12 cellular contexts compared by ENCODE assay signal in the genomic region with DNA sequence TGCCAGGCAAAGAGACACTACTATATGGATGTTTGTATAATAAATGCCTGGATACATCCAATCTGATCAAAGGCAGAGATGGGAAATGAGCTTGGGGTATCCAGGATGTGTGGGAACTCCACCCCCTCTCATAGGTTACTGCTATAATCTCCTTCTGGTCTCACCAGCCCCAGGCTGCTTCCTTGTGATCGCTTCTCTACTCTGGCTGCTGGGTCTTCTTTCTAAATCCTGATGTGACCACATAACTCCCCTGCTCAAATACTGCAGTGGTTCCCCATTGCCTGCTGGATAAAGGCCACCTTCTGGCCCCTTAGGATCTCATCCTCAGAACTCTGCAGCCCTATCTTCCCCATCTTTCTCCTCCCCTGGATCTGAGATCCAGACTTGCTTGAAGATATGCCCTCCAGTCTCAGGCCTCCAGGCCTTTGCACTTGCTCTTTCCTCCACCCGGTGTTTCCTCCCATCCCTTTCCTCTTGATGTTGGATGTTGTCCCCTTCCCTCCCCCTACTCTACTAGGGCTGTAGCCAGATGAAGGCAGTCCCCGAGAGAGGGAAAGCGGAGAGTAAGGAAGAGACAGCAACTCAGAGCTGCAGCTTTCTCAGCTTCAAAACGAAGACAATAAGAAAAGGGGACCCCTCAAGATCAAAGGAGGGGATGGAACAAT. TPM values are rescaled to one million over a fixed set of nuclear protein-coding genes. Genes with fewer than 3 reads are reported as not detected.
DNase-seq lines count a peak whose midpoint lies in the region; ATAC-seq, FAIRE-seq and TF ChIP-seq lines count a peak whose summit lies in the region.
"Had no signal": no experiment of that assay in that cellular context is flagged by ENCODE, and none has a peak within 500 bp of the region (broad histone marks: within the 10 kb centered on the region; RNA-seq: fewer than 3 reads in every experiment).

No MANE protein-coding gene starts in this region.

- H3K27me3 Mint-ChIP-seq in T-cell = peaks cover 50 to 67% of the 10 kb centered on the region in 2 donors

- H2AFZ ChIP-seq in HepG2 (ENCODE audit: low read length) = no peak overlapping the region

- no peak overlapping the region for H3K4me2 ChIP-seq in HepG2 (ENCODE audit: low read depth, low read length)

- CTCF ChIA-PET in HepG2 (lab: Yijun Ruan, JAX; ENCODE audit: low intra/inter-chr PET ratio, low total read pairs) = no interaction called here
- CTCF ChIA-PET in T-cell (lab: Charles Lee) = interaction anchor here in 1 of 2 donors (1.2 kb wide), 1 partner anchor 15 kb away, joined by 5 read pairs; a partner anchor contains a TSS

- intact Hi-C loops in HepG2 (cut with micrococcal nuclease; ENCODE audit: unreplicated experiment) (no loop called here), esophagus squamous epithelium (cut with DNase I) (no loop called here)

- no peaks in the 10 kb centered on the region for H3K79me2 ChIP-seq in HepG2 (ENCODE audit: insufficient read depth, low read length)

- peak overlapping the region in 1 of 2 donors; percentile 55 for H3K27ac Mint-ChIP-seq in T-cell

- no peak for ATAC-seq in HepG2
- no peak for ATAC-seq in T-cell (replicated peaks in 1 of 4)
- ATAC-seq in HG02840 (IDR thresholded peaks at IDR 0.05; ENCODE audit: low FRiP score, unreplicated experiment) = no peak

- peaks cover 0 to 12% (median 6%) of the 10 kb centered on the region in 3 donors for H3K4me1 Mint-ChIP-seq in T-cell

- no peak for TF ChIP-seq POLR2A in HepG2 (IDR thresholded peaks at IDR 0.05; ENCODE audit: insufficient read depth in 1 of 2, low read depth in 2 of 2, low read length in 2 of 2)
- no peak for TF ChIP-seq POLR2A in esophagus squamous epithelium (IDR thresholded peaks at IDR 0.05)

- no peaks in the 10 kb centered on the region; the same call in 1 of the 2 replicates for H4K20me1 ChIP-seq in HepG2 (ENCODE audit: insufficient read depth, low read length)

- TF ChIP-seq CTCF in liver (IDR thresholded peaks at IDR 0.05; ENCODE audit: low read depth, low read length, missing input control) (no peak), HepG2 (CRISPR knock-in tag; IDR thresholded peaks at IDR 0.05) (no peak), esophagus squamous epithelium (IDR thresholded peaks at IDR 0.05) (no peak)

- no peaks in the 10 kb centered on the region for H3K9me3 ChIP-seq in liver (ENCODE audit: control insufficient read depth in 4 of 4, low read length in 3 of 4)
- no peaks in the 10 kb centered on the region for H3K9me3 ChIP-seq in HepG2 (ENCODE audit: low read length)
- H3K9me3 ChIP-seq in esophagus squamous epithelium = no peaks in the 10 kb centered on the region
- H3K9me3 ChIP-seq: adrenal gland had no signal

- no peak for TF ChIP-seq RAD21 in liver (IDR thresholded peaks at IDR 0.05)
- TF ChIP-seq RAD21 in HepG2 (CRISPR knock-in tag; IDR thresholded peaks at IDR 0.05) = no peak

- no peak for FAIRE-seq in HepG2 (lab: Jason Lieb, UNC)

- TF ChIP-seq EP300 in HepG2 (IDR thresholded peaks at IDR 0.05; ENCODE audit: low read depth in 2 of 2, low read length in 2 of 2) (no peak), HepG2 (CRISPR knock-in tag; IDR thresholded peaks at IDR 0.05; ENCODE audit: borderline replicate concordance) (no peak)

- no peaks in the 10 kb centered on the region for H3K36me3 Mint-ChIP-seq in T-cell

- H3K4me3 Mint-ChIP-seq in T-cell = peak overlapping the region; percentile 43 to 82 (median 46)

- BruUV-seq in HepG2 (replicated peaks; lab: Mats Ljungman, UMichigan) = no TSS peak

- H3K9ac ChIP-seq in liver (ENCODE audit: low read depth in 1 of 2, low read length in 2 of 2) (no peak overlapping the region), HepG2 (ENCODE audit: insufficient read depth, low read depth, low read length) (no peak overlapping the region)

- WGBS in liver = 10% methylated on average over 5 of the region's 5 CpGs
- WGBS in HepG2 (ENCODE audit: low lambda C conversion rate) = 4% methylated on average over 5 of the region's 5 CpGs
- 5 to 16% methylated on average over 3 of the region's 5 CpGs for WGBS in esophagus squamous epithelium, 2 donors

- no peak for DNase-seq in HepG2 (ENCODE audit: low spot score)
- no peak for DNase-seq in T-cell
- DNase-seq in esophagus squamous epithelium (lab: John Stamatoyannopoulos, UW) = no peak
- DNase-seq in EL = no peak
- no peak for DNase-seq in hepatic stellate cell (ENCODE audit: low spot score)
- DNase-seq: Calu3 had no signal

- H3K27me3 ChIP-seq in liver (ENCODE audit: control insufficient read depth in 4 of 4, insufficient read depth in 4 of 4, low read length in 3 of 4) = peaks cover 3 to 9% (median 6%) of the 10 kb centered on the region in 4 donors
- H3K27me3 ChIP-seq in HepG2 (ENCODE audit: control insufficient read depth in 1 of 2, insufficient read depth in 2 of 2, low read length in 2 of 2) = peaks cover 0 to 4% of the 10 kb centered on the region in 2 experiments; a peak in 2 of 5 replicates
- H3K27me3 ChIP-seq in esophagus squamous epithelium = peaks cover 0 to 97% (median 1%) of the 10 kb centered on the region in 4 donors

- POLR2A ChIA-PET in HepG2 (lab: Yijun Ruan, JAX) (no interaction called here), T-cell (lab: Charles Lee) (no interaction called here)

- H3K4me1 ChIP-seq in liver (ENCODE audit: control insufficient read depth in 4 of 4, insufficient read depth in 4 of 4, low read length in 3 of 4) (peaks cover 0 to 4% (median 0%) of the 10 kb centered on the region in 4 donors), HepG2 (ENCODE audit: insufficient read depth, low read length) (no peaks in the 10 kb centered on the region), esophagus squamous epithelium (peaks cover 0 to 11% (median 11%) of the 10 kb centered on the region in 3 donors)
- H3K4me1 ChIP-seq: adrenal gland had no signal

- no peak overlapping the region for H3K27ac ChIP-seq in liver (ENCODE audit: low read depth in 1 of 2, low read length in 2 of 2)
- H3K27ac ChIP-seq in HepG2 (ENCODE audit: extremely low read length, insufficient read depth, low read length) = no peak overlapping the region
- no peak overlapping the region for H3K27ac ChIP-seq in esophagus squamous epithelium
- H3K27ac ChIP-seq: adrenal gland, epithelial cell of prostate had no signal

- H3K4me3 ChIP-seq in liver (ENCODE audit: low read depth in 1 of 3, low read length in 3 of 3) = no peak overlapping the region
- H3K4me3 ChIP-seq in HepG2 (replicated peaks in 1 of 3; ENCODE audit: insufficient read depth in 1 of 3, low read depth in 2 of 3, low read length in 3 of 3) = no peak overlapping the region
- H3K4me3 ChIP-seq in iPS-11a (ENCODE audit: low read depth, low read length) = peak overlapping the region; percentile 63
- no peak overlapping the region for H3K4me3 ChIP-seq in esophagus squamous epithelium

- H3K36me3 ChIP-seq in liver (ENCODE audit: control insufficient read depth in 4 of 4, insufficient read depth in 3 of 4, low read depth in 1 of 4, low read length in 3 of 4) = no peaks in the 10 kb centered on the region
- no peaks in the 10 kb centered on the region for H3K36me3 ChIP-seq in HepG2 (replicated peaks in 1 of 2; ENCODE audit: control insufficient read depth in 1 of 2, insufficient read depth in 2 of 2, low read length in 2 of 2)
- no peaks in the 10 kb centered on the region for H3K36me3 ChIP-seq in esophagus squamous epithelium
- H3K36me3 ChIP-seq: adrenal gland had no signal

- H3K9me3 Mint-ChIP-seq in T-cell = no peaks in the 10 kb centered on the region

- in situ Hi-C loops in HepG2 (cut with HindIII; ENCODE audit: extremely low pct_ligation_motif_present, low pct_unique_long_range_greater_than_20kb) = no loop called here

RNA-seq across cellular contexts. Expression of a gene that starts 0.8 kb away (rescaled TPM):
- total RNA-seq in liver (under 1 TPM; under 0.01 to 0.05 TPM), HepG2 (2016; rRNA removed; fragmentation: Illumina TruSeq; extraction: Trizol) (not detected in 2 replicates), T-cell (not detected), esophagus squamous epithelium (not detected)
- polyA plus RNA-seq in liver (not detected), HepG2 (2011; rRNA removed) (not detected in 2 replicates)
- not detected in 2 replicates for total RNA-seq in HepG2 (2016; cell fraction: cytosol; rRNA removed; fragmentation: Illumina TruSeq; extraction: Trizol; ENCODE audit: low read depth)
- total RNA-seq in HepG2 (2016; cell fraction: insoluble cytoplasmic fraction; rRNA removed; fragmentation: Illumina TruSeq; extraction: Trizol) = not detected in 2 replicates
- total RNA-seq in HepG2 (2016; cell fraction: membrane; rRNA removed; fragmentation: Illumina TruSeq; extraction: Trizol) = not detected in 2 replicates
- total RNA-seq in HepG2 (2016; cell fraction: nucleus; rRNA removed; fragmentation: Illumina TruSeq; extraction: Trizol) = not detected in 2 replicates
- not detected in 2 replicates for polyA plus RNA-seq in HepG2 (2011; cell fraction: cytosol; rRNA removed)
- polyA plus RNA-seq in HepG2 (2011; cell fraction: nucleus; rRNA removed) = not detected in 2 replicates
- polyA plus RNA-seq in HepG2 (2012) = not detected in 2 replicates
- not detected in 2 replicates for polyA plus RNA-seq in HepG2 (2016; cell fraction: cytosol; fragmentation: Illumina TruSeq; extraction: Trizol; ENCODE audit: low read depth)
- not detected in 2 replicates for polyA plus RNA-seq in HepG2 (2016; cell fraction: insoluble cytoplasmic fraction; fragmentation: Illumina TruSeq; extraction: Trizol; ENCODE audit: low read depth)
- polyA plus RNA-seq in HepG2 (2016; cell fraction: membrane; fragmentation: Illumina TruSeq; extraction: Trizol; ENCODE audit: low read depth) = not detected in 2 replicates
- not detected in 2 replicates for polyA plus RNA-seq in HepG2 (2016; cell fraction: nucleus; fragmentation: Illumina TruSeq; extraction: Trizol; ENCODE audit: insufficient read depth, low read depth)
- polyA minus RNA-seq in HepG2 (2011; rRNA and poly(A)+ RNA removed; ENCODE audit: low replicate concordance) = 0.02 TPM in 1 of 2 replicates, not detected in the other
- polyA minus RNA-seq in HepG2 (2011; cell fraction: cytosol; rRNA and poly(A)+ RNA removed) = not detected in 2 replicates
- not detected in 2 replicates for polyA minus RNA-seq in HepG2 (2011; cell fraction: nucleus; rRNA and poly(A)+ RNA removed)
- total RNA-seq: Calu3, RPMI7951 had no signal

RNA-seq across cellular contexts. Expression of a gene that starts 15.3 kb away (rescaled TPM):
- total RNA-seq in liver (1 to 10 TPM; 2.2 to 3.4 TPM), HepG2 (2016; rRNA removed; fragmentation: Illumina TruSeq; extraction: Trizol) (16.6 and 22.1 TPM in 2 replicates), T-cell (10 to 100 TPM in 3 of 5 donors, 1 to 10 TPM in 2; 7.5 to 14.5 (median 11.6) TPM), esophagus squamous epithelium (10 to 100 TPM in 3 of 4 donors, 1 to 10 TPM in 1; 6.6 to 14.8 (median 11.1) TPM)
- polyA plus RNA-seq in liver (1 to 10 TPM; 3.8 to 8.0 TPM), HepG2 (2011; rRNA removed) (18.0 and 20.2 TPM in 2 replicates)
- 5.1 and 5.7 TPM in 2 replicates for total RNA-seq in HepG2 (2016; cell fraction: cytosol; rRNA removed; fragmentation: Illumina TruSeq; extraction: Trizol; ENCODE audit: low read depth)
- total RNA-seq in HepG2 (2016; cell fraction: insoluble cytoplasmic fraction; rRNA removed; fragmentation: Illumina TruSeq; extraction: Trizol) = 16.1 and 23.7 TPM in 2 replicates
- 12.0 and 13.1 TPM in 2 replicates for total RNA-seq in HepG2 (2016; cell fraction: membrane; rRNA removed; fragmentation: Illumina TruSeq; extraction: Trizol)
- total RNA-seq in HepG2 (2016; cell fraction: nucleus; rRNA removed; fragmentation: Illumina TruSeq; extraction: Trizol) = 8.3 and 9.7 TPM in 2 replicates
- polyA plus RNA-seq in HepG2 (2011; cell fraction: cytosol; rRNA removed) = 19.4 and 20.2 TPM in 2 replicates
- 11.2 and 13.9 TPM in 2 replicates for polyA plus RNA-seq in HepG2 (2011; cell fraction: nucleus; rRNA removed)
- 15.0 and 15.5 TPM in 2 replicates for polyA plus RNA-seq in HepG2 (2012)
- polyA plus RNA-seq in HepG2 (2016; cell fraction: cytosol; fragmentation: Illumina TruSeq; extraction: Trizol; ENCODE audit: low read depth) = 6.4 and 6.6 TPM in 2 replicates
- polyA plus RNA-seq in HepG2 (2016; cell fraction: insoluble cytoplasmic fraction; fragmentation: Illumina TruSeq; extraction: Trizol; ENCODE audit: low read depth) = 34.8 and 36.2 TPM in 2 replicates
- 11.1 and 11.7 TPM in 2 replicates for polyA plus RNA-seq in HepG2 (2016; cell fraction: membrane; fragmentation: Illumina TruSeq; extraction: Trizol; ENCODE audit: low read depth)
- 20.9 and 21.7 TPM in 2 replicates for polyA plus RNA-seq in HepG2 (2016; cell fraction: nucleus; fragmentation: Illumina TruSeq; extraction: Trizol; ENCODE audit: insufficient read depth, low read depth)
- 3.7 and 8.1 TPM in 2 replicates for polyA minus RNA-seq in HepG2 (2011; rRNA and poly(A)+ RNA removed; ENCODE audit: low replicate concordance)
- 3.5 and 4.6 TPM in 2 replicates for polyA minus RNA-seq in HepG2 (2011; cell fraction: cytosol; rRNA and poly(A)+ RNA removed)
- polyA minus RNA-seq in HepG2 (2011; cell fraction: nucleus; rRNA and poly(A)+ RNA removed) = 5.8 and 6.6 TPM in 2 replicates

RNA-seq across cellular contexts. Expression of a gene that starts 43.1 kb away (rescaled TPM):
- total RNA-seq in liver (1 to 10 TPM; 1.3 to 2.1 TPM), HepG2 (2016; rRNA removed; fragmentation: Illumina TruSeq; extraction: Trizol) (0.15 TPM in 1 of 2 replicates, not detected in the other), T-cell (not detected), esophagus squamous epithelium (1 to 10 TPM in 3 of 4 donors, under 1 TPM in 1; 0.80 to 4.8 (median 3.1) TPM)
- polyA plus RNA-seq in liver (1 to 10 TPM in 1 of 2 donors, under 1 TPM in 1; 0.31 to 1.2 TPM), HepG2 (2011; rRNA removed) (not detected in 2 replicates)
- total RNA-seq in HepG2 (2016; cell fraction: cytosol; rRNA removed; fragmentation: Illumina TruSeq; extraction: Trizol; ENCODE audit: low read depth) = 0.18 TPM in 1 of 2 replicates, not detected in the other
- total RNA-seq in HepG2 (2016; cell fraction: insoluble cytoplasmic fraction; rRNA removed; fragmentation: Illumina TruSeq; extraction: Trizol) = 0.09 TPM in 1 of 2 replicates, not detected in the other
- total RNA-seq in HepG2 (2016; cell fraction: membrane; rRNA removed; fragmentation: Illumina TruSeq; extraction: Trizol) = not detected in 2 replicates
- not detected in 2 replicates for total RNA-seq in HepG2 (2016; cell fraction: nucleus; rRNA removed; fragmentation: Illumina TruSeq; extraction: Trizol)
- 0.13 TPM in 1 of 2 replicates, not detected in the other for polyA plus RNA-seq in HepG2 (2011; cell fraction: cytosol; rRNA removed)
- polyA plus RNA-seq in HepG2 (2011; cell fraction: nucleus; rRNA removed) = 0.07 and 0.16 TPM in 2 replicates
- 0.15 TPM in 1 of 2 replicates, not detected in the other for polyA plus RNA-seq in HepG2 (2012)
- not detected in 2 replicates for polyA plus RNA-seq in HepG2 (2016; cell fraction: cytosol; fragmentation: Illumina TruSeq; extraction: Trizol; ENCODE audit: low read depth)
- 0.12 and 0.25 TPM in 2 replicates for polyA plus RNA-seq in HepG2 (2016; cell fraction: insoluble cytoplasmic fraction; fragmentation: Illumina TruSeq; extraction: Trizol; ENCODE audit: low read depth)
- polyA plus RNA-seq in HepG2 (2016; cell fraction: membrane; fragmentation: Illumina TruSeq; extraction: Trizol; ENCODE audit: low read depth) = 0.08 TPM in 1 of 2 replicates, not detected in the other
- 0.42 TPM in 1 of 2 replicates, not detected in the other for polyA plus RNA-seq in HepG2 (2016; cell fraction: nucleus; fragmentation: Illumina TruSeq; extraction: Trizol; ENCODE audit: insufficient read depth, low read depth)
- not detected in 2 replicates for polyA minus RNA-seq in HepG2 (2011; rRNA and poly(A)+ RNA removed; ENCODE audit: low replicate concordance)
- not detected in 2 replicates for polyA minus RNA-seq in HepG2 (2011; cell fraction: cytosol; rRNA and poly(A)+ RNA removed)
- polyA minus RNA-seq in HepG2 (2011; cell fraction: nucleus; rRNA and poly(A)+ RNA removed) = not detected in 2 replicates
- total RNA-seq: Calu3, RPMI7951 had no signal
